In the genomic region with DNA sequence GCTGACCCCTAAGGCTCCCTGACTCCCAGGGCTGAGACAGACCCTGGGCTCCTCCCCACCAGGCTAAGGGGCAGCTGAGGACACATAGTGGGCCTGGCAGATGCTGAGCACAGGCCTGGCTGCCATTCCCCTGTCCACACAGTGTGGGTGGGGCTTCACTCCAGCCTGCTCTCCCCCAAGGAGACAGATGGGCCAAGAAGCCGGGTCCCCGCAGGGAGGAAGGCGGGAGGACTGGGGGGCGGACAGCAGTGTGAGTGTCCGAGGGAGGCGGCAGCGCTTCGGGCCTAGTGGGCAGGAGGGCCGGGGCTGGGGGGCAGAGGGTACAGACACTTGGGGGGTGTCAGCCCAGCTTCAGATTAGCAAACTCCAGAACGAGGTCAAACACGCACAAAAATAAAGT, we compare ENCODE assay signal across 1 cellular context.
TF ChIP-seq lines count a peak whose summit lies in the region.

No MANE protein-coding gene starts in this region.

TF ChIP-seq in IMR-90, 13 proteins besides CTCF, POLR2A, EP300 and RAD21:
- TF ChIP-seq CEBPB (IDR thresholded peaks at IDR 0.05; ENCODE audit: low read depth, low read length) (no peak), RCOR1 (IDR thresholded peaks at IDR 0.05; ENCODE audit: insufficient replicate concordance, low read length) (no peak), MAFK (IDR thresholded peaks at IDR 0.05; ENCODE audit: low read depth, low read length) (no peak), NFE2L2 (IDR thresholded peaks at IDR 0.05; ENCODE audit: low read depth, low read length) (no peak), USF2 (IDR thresholded peaks at IDR 0.05; ENCODE audit: low read depth, low read length) (no peak), MXI1 (IDR thresholded peaks at IDR 0.05; ENCODE audit: borderline replicate concordance, low read depth, low read length) (no peak), SMC3 (IDR thresholded peaks at IDR 0.05; ENCODE audit: low read depth, low read length) (no peak), BHLHE40 (IDR thresholded peaks at IDR 0.05; ENCODE audit: low read depth, low read length) (no peak), RFX5 (IDR thresholded peaks at IDR 0.05; ENCODE audit: low read depth, low read length) (no peak), MAZ (IDR thresholded peaks at IDR 0.05; ENCODE audit: borderline replicate concordance, low read depth, low read length) (no peak), FOS (IDR thresholded peaks at IDR 0.05; ENCODE audit: low read depth, low read length) (no peak), CHD1 (IDR thresholded peaks at IDR 0.05; ENCODE audit: low read depth, low read length) (no peak)
- TF ChIP-seq, protein P1, sequence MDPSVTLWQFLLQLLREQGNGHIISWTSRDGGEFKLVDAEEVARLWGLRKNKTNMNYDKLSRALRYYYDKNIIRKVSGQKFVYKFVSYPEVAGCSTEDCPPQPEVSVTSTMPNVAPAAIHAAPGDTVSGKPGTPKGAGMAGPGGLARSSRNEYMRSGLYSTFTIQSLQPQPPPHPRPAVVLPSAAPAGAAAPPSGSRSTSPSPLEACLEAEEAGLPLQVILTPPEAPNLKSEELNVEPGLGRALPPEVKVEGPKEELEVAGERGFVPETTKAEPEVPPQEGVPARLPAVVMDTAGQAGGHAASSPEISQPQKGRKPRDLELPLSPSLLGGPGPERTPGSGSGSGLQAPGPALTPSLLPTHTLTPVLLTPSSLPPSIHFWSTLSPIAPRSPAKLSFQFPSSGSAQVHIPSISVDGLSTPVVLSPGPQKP (IDR thresholded peaks at IDR 0.05; ENCODE audit: borderline replicate concordance, low read depth, low read length), result no peak
